In genomic region chr7:32670105-32670504, GRCh38 we compare ENCODE assay signal across 1 cellular context.
TF ChIP-seq lines count a peak whose summit lies in the region.

No MANE protein-coding gene starts in this region.

TF ChIP-seq in HepG2, 621 proteins besides CTCF, POLR2A, EP300 and RAD21 (continued from another document and continues in another):
- no peak for TF ChIP-seq ARID4A (CRISPR knock-in tag; IDR thresholded peaks at IDR 0.05; ENCODE audit: borderline replicate concordance)
- peak; percentile 55 for TF ChIP-seq CREB1 (IDR thresholded peaks at IDR 0.05)
- TF ChIP-seq CREB1 (CRISPR knock-in tag; IDR thresholded peaks at IDR 0.05): peak; percentile 55
- TF ChIP-seq ZFP41 (CRISPR knock-in tag; IDR thresholded peaks at IDR 0.05; ENCODE audit: borderline replicate concordance): no peak
- TF ChIP-seq PLRG1 (conservative IDR thresholded peaks at IDR 0.05): no peak
- no peak for TF ChIP-seq BORCS8-MEF2B (CRISPR knock-in tag; IDR thresholded peaks at IDR 0.05)
- TF ChIP-seq MED1 (CRISPR knock-in tag; IDR thresholded peaks at IDR 0.05): peak; percentile 92
- 0 out of 2 replicates have a peak, but pooled peaks have one; percentile 51 for TF ChIP-seq RERE (CRISPR knock-in tag; IDR thresholded peaks at IDR 0.05; ENCODE audit: low read depth)
- TF ChIP-seq ZNF512 (CRISPR knock-in tag; IDR thresholded peaks at IDR 0.05): no peak
- no peak for TF ChIP-seq GTF2F1 (IDR thresholded peaks at IDR 0.05; ENCODE audit: low read length)
- TF ChIP-seq MAFG (CRISPR knock-in tag; IDR thresholded peaks at IDR 0.05): peak; percentile 49; the same call in 1 of the 2 replicates
- no peak for TF ChIP-seq MYPOP (CRISPR knock-in tag; IDR thresholded peaks at IDR 0.05)
- no peak for TF ChIP-seq PTBP1 (IDR thresholded peaks at IDR 0.05; ENCODE audit: low read depth, low read length, poor library complexity, severe bottlenecking)
- peak; percentile 77 for TF ChIP-seq AHDC1 (CRISPR knock-in tag; IDR thresholded peaks at IDR 0.05; ENCODE audit: borderline replicate concordance)
- TF ChIP-seq ZNF274 (CRISPR knock-in tag; IDR thresholded peaks at IDR 0.05): no peak
- TF ChIP-seq MATR3 (CRISPR knock-in tag; IDR thresholded peaks at IDR 0.05): no peak
- no peak for TF ChIP-seq FIP1L1 (IDR thresholded peaks at IDR 0.05; ENCODE audit: borderline replicate concordance, insufficient read depth, low read depth, low read length)
- no peak for TF ChIP-seq ATM (IDR thresholded peaks at IDR 0.05; ENCODE audit: borderline replicate concordance)
- TF ChIP-seq KIAA2018 (CRISPR knock-in tag; IDR thresholded peaks at IDR 0.05; ENCODE audit: borderline replicate concordance): no peak
- no peak for TF ChIP-seq NFE2L1 (CRISPR knock-in tag; IDR thresholded peaks at IDR 0.05; ENCODE audit: borderline replicate concordance)
- TF ChIP-seq KDM3A (CRISPR knock-in tag; IDR thresholded peaks at IDR 0.05; ENCODE audit: low read depth): peak; percentile 39; the same call in 1 of the 2 replicates
- TF ChIP-seq SP5 (CRISPR knock-in tag; IDR thresholded peaks at IDR 0.05; ENCODE audit: borderline replicate concordance, low read depth): peak; percentile 49
- TF ChIP-seq ZNF782 (CRISPR knock-in tag; IDR thresholded peaks at IDR 0.05; ENCODE audit: borderline replicate concordance): no peak
- TF ChIP-seq ATF1 (CRISPR knock-in tag; IDR thresholded peaks at IDR 0.05): no peak
- no peak; the same call in 1 of the 2 replicates for TF ChIP-seq NR2F6 (IDR thresholded peaks at IDR 0.05)
- peak; percentile 65 for TF ChIP-seq NR2F6 (CRISPR knock-in tag; IDR thresholded peaks at IDR 0.05)
- no peak for TF ChIP-seq ADNP (CRISPR knock-in tag; IDR thresholded peaks at IDR 0.05)
